ENCODE assay signal across 4 cellular contexts in the genomic region with DNA sequence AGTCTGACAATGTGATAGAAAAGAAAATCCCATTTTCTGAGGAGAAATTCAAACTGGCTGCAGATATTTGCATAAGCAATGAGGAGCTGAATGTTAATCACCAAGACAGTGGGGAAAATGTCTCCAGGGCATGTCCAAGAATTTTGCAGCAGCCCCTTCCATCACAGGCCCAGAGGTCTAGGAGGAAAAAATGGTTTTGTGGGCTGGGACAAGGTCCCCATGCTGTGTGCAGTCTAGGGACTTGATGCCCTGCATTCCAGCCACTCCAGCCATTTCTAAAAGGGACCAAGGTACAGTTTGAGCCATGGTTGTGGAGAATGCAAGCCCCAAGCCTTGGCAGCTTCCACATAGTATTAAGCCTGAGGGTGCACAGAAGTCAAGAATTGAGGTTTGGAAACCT. TPM values are rescaled to one million over a fixed set of nuclear protein-coding genes. Genes with fewer than 3 reads are reported as not detected.
"Had no signal": no experiment of that assay in that cellular context is flagged by ENCODE, and none has a peak within 500 bp of the region (broad histone marks: within the 10 kb centered on the region; RNA-seq: fewer than 3 reads in every experiment).

No MANE protein-coding gene starts in this region.

RNA-seq across cellular contexts. Expression of a gene that starts 30.8 kb away (rescaled TPM):
- total RNA-seq: HepG2, HT-29, HT1080, IMR-90 had no signal
- polyA plus RNA-seq: HepG2, IMR-90 had no signal

RNA-seq across cellular contexts. Expression of a gene that starts 42.8 kb away (rescaled TPM):
- total RNA-seq: HepG2, HT-29, IMR-90 had no signal
- polyA plus RNA-seq: HepG2, IMR-90 had no signal
